9 cellular contexts compared by ENCODE assay signal in the genomic region with DNA sequence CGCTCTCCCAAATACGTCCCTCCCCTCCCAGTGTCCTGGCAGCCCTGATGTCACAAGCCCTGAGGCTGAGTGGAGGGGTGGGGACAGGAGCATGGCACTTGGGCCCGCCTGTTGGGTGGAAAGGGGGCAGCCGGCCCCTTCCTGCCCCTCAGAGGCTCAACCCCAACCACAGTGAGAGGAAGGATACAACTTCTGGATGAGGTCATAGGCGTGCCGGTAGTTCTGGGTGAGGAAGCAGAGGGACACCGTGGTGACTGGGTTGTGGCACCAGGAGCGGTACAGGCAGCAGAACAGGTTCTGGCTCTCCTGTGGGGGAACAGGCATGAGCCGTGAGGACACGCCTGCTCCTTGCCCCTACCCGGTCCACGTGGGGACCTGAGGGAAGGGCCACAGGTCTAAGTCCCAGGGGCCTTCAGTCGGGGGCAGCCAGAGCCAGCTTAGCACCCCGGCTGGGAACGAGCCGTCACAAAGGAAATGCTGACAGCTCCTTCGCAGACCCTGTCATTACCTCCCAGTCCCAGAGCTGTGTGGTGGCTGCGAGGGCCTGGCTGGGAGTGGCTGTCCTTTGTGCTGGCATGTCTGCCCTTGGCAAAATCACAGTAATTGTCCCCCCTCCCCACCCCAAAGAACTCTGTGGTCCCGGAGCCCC. TPM values are rescaled to one million over a fixed set of nuclear protein-coding genes. Genes with fewer than 3 reads are reported as not detected.
DNase-seq lines count a peak whose midpoint lies in the region.
"Had no signal": no experiment of that assay in that cellular context is flagged by ENCODE, and none has a peak within 500 bp of the region (broad histone marks: within the 10 kb centered on the region; RNA-seq: fewer than 3 reads in every experiment).

No MANE protein-coding gene starts in this region.

- peak overlapping the region; percentile 73 for H3K14ac ChIP-seq in neuronal stem cell (ENCODE audit: low read length)

- H3K27me3 ChIP-seq in duodenal mucosa (ENCODE audit: control insufficient read depth in 1 of 2, insufficient read depth in 2 of 2, low read length in 2 of 2) (no peaks in the 10 kb centered on the region), neuronal stem cell (ENCODE audit: control insufficient read depth in 3 of 3, insufficient read depth in 3 of 3, low read depth in 1 of 3, low read length in 3 of 3) (no peaks in the 10 kb centered on the region)

- peak overlapping the region; percentile 20 for H2AK5ac ChIP-seq in neuronal stem cell (ENCODE audit: low read depth, low read length)

- peak overlapping the region; percentile 26 for H4K8ac ChIP-seq in neuronal stem cell (ENCODE audit: low read depth, low read length)

- H3K4me1 ChIP-seq in duodenal mucosa (ENCODE audit: control insufficient read depth in 1 of 2, insufficient read depth in 2 of 2, low read length in 2 of 2) (peaks cover 31 to 45% of the 10 kb centered on the region in 2 donors), neuronal stem cell (ENCODE audit: control insufficient read depth in 2 of 2, insufficient read depth in 1 of 2, low read depth in 1 of 2, low read length in 2 of 2) (peaks cover 36 to 37% of the 10 kb centered on the region in 2 donors)

- H2AFZ ChIP-seq in neuronal stem cell (ENCODE audit: low read length): no peak overlapping the region

- DNase-seq in CMK (ENCODE audit: low read depth) (peak; percentile 92), M059J (ENCODE audit: low read depth) (peak; percentile 52), neuronal stem cell (ENCODE audit: low spot score) (no peak), midbrain (lab: John Stamatoyannopoulos, UW) (no peak), HK-2 (ENCODE audit: unreplicated experiment) (no peak), head of caudate nucleus (no peak), posterior cingulate gyrus (no peak)
- DNase-seq: NCI-H187 treated with DMSO at 0.1 percent for 48 hours had no signal

- intact Hi-C loops in head of caudate nucleus (cut with DNase I): no loop called here
- intact Hi-C loops in posterior cingulate gyrus (cut with DNase I): no loop called here

- H3K79me1 ChIP-seq in neuronal stem cell (ENCODE audit: low read depth, low read length): peaks cover 4% of the 10 kb centered on the region

- H3K18ac ChIP-seq in neuronal stem cell (ENCODE audit: low read length): peak overlapping the region; percentile 71

- H2BK15ac ChIP-seq in neuronal stem cell (ENCODE audit: low read length): peak overlapping the region; percentile 45

- no peak overlapping the region for H2BK5ac ChIP-seq in neuronal stem cell (ENCODE audit: low read length)

- H2BK12ac ChIP-seq in neuronal stem cell (ENCODE audit: low read length): peak overlapping the region; percentile 26

- H3K36me3 ChIP-seq in duodenal mucosa (ENCODE audit: control insufficient read depth in 1 of 2, insufficient read depth in 2 of 2, low read length in 2 of 2): peaks cover 0 to 9% of the 10 kb centered on the region in 2 donors
- peaks cover 3 to 12% of the 10 kb centered on the region in 2 donors for H3K36me3 ChIP-seq in neuronal stem cell (replicated peaks in 1 of 2; ENCODE audit: control insufficient read depth in 2 of 2, insufficient read depth in 2 of 2, low read length in 2 of 2)

- peak overlapping the region; percentile 40 for H4K91ac ChIP-seq in neuronal stem cell (ENCODE audit: low read depth, low read length, poor library complexity)

- H2BK120ac ChIP-seq in neuronal stem cell (ENCODE audit: low read depth, low read length): no peak overlapping the region

- no peaks in the 10 kb centered on the region for H3K9me3 ChIP-seq in duodenal mucosa (ENCODE audit: control insufficient read depth in 1 of 2, low read length in 2 of 2)
- peaks cover 0 to 8% of the 10 kb centered on the region in 2 donors for H3K9me3 ChIP-seq in neuronal stem cell (replicated peaks in 1 of 2; ENCODE audit: control insufficient read depth in 2 of 2, insufficient read depth in 1 of 2, low read depth in 1 of 2, low read length in 2 of 2)

- H3K4me2 ChIP-seq in neuronal stem cell (ENCODE audit: insufficient read depth, low read length, poor library complexity, severe bottlenecking): no peak overlapping the region

- H3K9ac ChIP-seq in duodenal mucosa (ENCODE audit: low read depth in 1 of 2, low read length in 2 of 2): peak overlapping the region in 1 of 2 donors; percentile 15
- no peak overlapping the region for H3K9ac ChIP-seq in neuronal stem cell (ENCODE audit: low read depth, low read length, poor library complexity)

- H3K23ac ChIP-seq in neuronal stem cell (ENCODE audit: low read depth, low read length, poor library complexity): no peak overlapping the region

- no CpG with 5 or more reads among the region's 19 CpGs for WGBS in neuronal stem cell (ENCODE audit: extremely low coverage in 2 of 2, insufficient read length in 2 of 2, insufficient replicate concordance in 1 of 2), 2 donors

- H3K4me3 ChIP-seq in duodenal mucosa (ENCODE audit: low read depth in 1 of 2, low read length in 2 of 2) (no peak overlapping the region), neuronal stem cell (ENCODE audit: low read length in 2 of 2) (no peak overlapping the region)

- peak overlapping the region; percentile 3 for H3K27ac ChIP-seq in duodenal mucosa (ENCODE audit: low read depth, low read length)
- H3K27ac ChIP-seq in neuronal stem cell (replicated peaks; ENCODE audit: low read length): no peak overlapping the region

- no peak overlapping the region for H3K4ac ChIP-seq in neuronal stem cell (ENCODE audit: low read length)

RNA-seq across cellular contexts. Expression of a gene that starts 11.2 kb away (rescaled TPM):
- 39.3 and 69.0 TPM in 2 replicates for total RNA-seq in M059J (2014; rRNA removed; shearing (Covaris generic))
- 45.9 TPM for polyA plus RNA-seq in neuronal stem cell (2013, experiment 1 of 2)
- polyA plus RNA-seq in neuronal stem cell (2013, experiment 2 of 2): 48.5 TPM

RNA-seq across cellular contexts. Expression of a gene that starts 50.7 kb away (rescaled TPM):
- 0.86 TPM in 1 of 2 replicates, not detected in the other for total RNA-seq in M059J (2014; rRNA removed; shearing (Covaris generic))
- not detected for polyA plus RNA-seq in neuronal stem cell (2013, experiment 1 of 2)
- polyA plus RNA-seq in neuronal stem cell (2013, experiment 2 of 2): 0.03 TPM

Comparison
In these comparisons a context has a peak if more than half of its experiments do, and no peak if none do; other contexts are left out.
1. DNase-seq: peak in CMK (single experiment) and M059J (single experiment); none in neuronal stem cell (single experiment), midbrain (single experiment), HK-2 (single experiment), head of caudate nucleus (0 of 42) and posterior cingulate gyrus (0 of 10).